ENCODE assay signal across 1 cellular context in genomic region chr16:69339289-69340094, GRCh38.
A peak's percentile ranks its signal among the peaks of the same experiment; 100 is the strongest.
TF ChIP-seq lines count a peak whose summit lies in the region.

Gene COG8, minus strand, starts transcription at chr16:69339564. Its CDS starts 12 bp downstream, at chr16:69339552.
Gene NIP7, plus strand, starts transcription at chr16:69339772. Its CDS starts 58 bp downstream, at chr16:69339830.

TF ChIP-seq in K562, 482 proteins besides CTCF, POLR2A, EP300 and RAD21 (continued from another document and continues in another):
- TF ChIP-seq ZBTB34 (CRISPR knock-in tag; IDR thresholded peaks at IDR 0.05) (no peak), SAFB (IDR thresholded peaks at IDR 0.05; ENCODE audit: borderline replicate concordance, low read depth, low read length) (no peak), MEF2D (tag; conservative IDR thresholded peaks at IDR 0.05; ENCODE audit: low read depth) (0 out of 2 replicates have a peak, but pooled peaks have one; percentile 15), ATF1 (CRISPR knock-in tag; IDR thresholded peaks at IDR 0.05) (peak; percentile 71), ATF1 (tag; IDR thresholded peaks at IDR 0.05) (peak; percentile 91), E2F6 (IDR thresholded peaks at IDR 0.05; ENCODE audit: borderline replicate concordance in 1 of 2, extremely low read depth in 1 of 2, insufficient read depth in 1 of 2, insufficient read length in 1 of 2, low read depth in 1 of 2, low read length in 1 of 2, poor library complexity in 1 of 2, severe bottlenecking in 1 of 2) (peak; percentile 34 to 64), RFX7 (CRISPR knock-in tag; IDR thresholded peaks at IDR 0.05) (no peak), BCOR (IDR thresholded peaks at IDR 0.05) (peak; percentile 40; the same call in 1 of the 2 replicates), TSC22D4 (tag; IDR thresholded peaks at IDR 0.05) (no peak), CC2D1A (IDR thresholded peaks at IDR 0.05) (peak; percentile 98), POLR2AphosphoS2 (IDR thresholded peaks at IDR 0.05; ENCODE audit: low read length) (peak; percentile 68; the same call in 1 of the 2 replicates), NR2C1 (IDR thresholded peaks at IDR 0.05) (peak; percentile 80), NR2C1 (tag; IDR thresholded peaks at IDR 0.05) (peak; percentile 71), SMAD1 (IDR thresholded peaks at IDR 0.05; ENCODE audit: low read depth, low read length, partially characterized antibody) (peak; percentile 76), E2F4 (CRISPR knock-in tag; IDR thresholded peaks at IDR 0.05; ENCODE audit: low read depth) (no peak), NBN (IDR thresholded peaks at IDR 0.05; ENCODE audit: low read depth) (peak; percentile 58; the same call in 1 of the 2 replicates), TRIM28 (IDR thresholded peaks at IDR 0.05) (no peak), DNMT1 (IDR thresholded peaks at IDR 0.05) (no peak), ETS1 (conservative IDR thresholded peaks at IDR 0.05; ENCODE audit: control insufficient read depth, low read depth, low read length) (peak; percentile 92), NFRKB (IDR thresholded peaks at IDR 0.05; ENCODE audit: low read depth) (peak; percentile 97), EP400 (IDR thresholded peaks at IDR 0.05) (peak; percentile 98), GABPB1 (CRISPR knock-in tag; IDR thresholded peaks at IDR 0.05) (peak; percentile 98), HLTF (IDR thresholded peaks at IDR 0.05) (peak; percentile 25; the same call in 1 of the 2 replicates), ZNF184 (CRISPR knock-in tag; IDR thresholded peaks at IDR 0.05) (no peak), SMARCB1 (IDR thresholded peaks at IDR 0.05; ENCODE audit: insufficient read length, low read depth) (no peak), NR4A1 (CRISPR knock-in tag; IDR thresholded peaks at IDR 0.05) (no peak), NR4A1 (tag; IDR thresholded peaks at IDR 0.05) (no peak; the same call in 1 of the 2 replicates), ARID3A (IDR thresholded peaks at IDR 0.05; ENCODE audit: borderline replicate concordance, low read depth, low read length) (no peak), STAT5A (IDR thresholded peaks at IDR 0.05; ENCODE audit: borderline replicate concordance, low read length) (peak; percentile 61; the same call in 1 of the 2 replicates), POLR2B (IDR thresholded peaks at IDR 0.05; ENCODE audit: low read depth, partially characterized antibody) (peak; percentile 89), ELK1 (CRISPR knock-in tag; IDR thresholded peaks at IDR 0.05) (no peak), KDM4B (IDR thresholded peaks at IDR 0.05; ENCODE audit: borderline replicate concordance in 2 of 2, low read depth in 1 of 2) (peak in 1 of 2 experiments; percentile 74; a peak in 1 of 4 replicates), RCOR1 (IDR thresholded peaks at IDR 0.05; ENCODE audit: borderline replicate concordance in 1 of 2, low read depth in 2 of 2, low read length in 2 of 2) (peak in 1 of 2 experiments; percentile 51; a peak in 1 of 4 replicates), E2F3 (CRISPR knock-in tag; IDR thresholded peaks at IDR 0.05) (no peak), HDAC3 (IDR thresholded peaks at IDR 0.05; ENCODE audit: borderline replicate concordance, partially characterized antibody) (no peak), MECOM (CRISPR knock-in tag; IDR thresholded peaks at IDR 0.05) (no peak), THAP12 (CRISPR knock-in tag; IDR thresholded peaks at IDR 0.05) (peak; percentile 80; the same call in 1 of the 2 replicates), CBFB (CRISPR knock-in tag; IDR thresholded peaks at IDR 0.05) (peak; percentile 22; the same call in 1 of the 2 replicates), NCOR1 (IDR thresholded peaks at IDR 0.05) (peak; percentile 39; the same call in 1 of the 2 replicates), ATF7 (IDR thresholded peaks at IDR 0.05) (peak; percentile 91), MBD2 (IDR thresholded peaks at IDR 0.05; ENCODE audit: borderline replicate concordance, low read depth) (peak; percentile 92), JUND (IDR thresholded peaks at IDR 0.05; ENCODE audit: borderline replicate concordance, low read depth, low read length) (peak; percentile 79), JUND (tag; IDR thresholded peaks at IDR 0.05; ENCODE audit: borderline replicate concordance, low read depth, low read length) (no peak), CTCFL (IDR thresholded peaks at IDR 0.05; ENCODE audit: borderline replicate concordance, insufficient read depth, low read depth, low read length, poor library complexity, severe bottlenecking) (peak; percentile 98), CEBPG (CRISPR knock-in tag; IDR thresholded peaks at IDR 0.05) (0 out of 2 replicates have a peak, but pooled peaks have one; percentile 34), CEBPG (tag; conservative IDR thresholded peaks at IDR 0.05 in 1 of 2, IDR thresholded peaks at IDR 0.05 in 1 of 2) (no peak), SOX6 (IDR thresholded peaks at IDR 0.05) (peak; percentile 37), ZNF282 (CRISPR knock-in tag; IDR thresholded peaks at IDR 0.05) (no peak), ZFX (CRISPR knock-in tag; IDR thresholded peaks at IDR 0.05) (peak; percentile 86), SIRT6 (IDR thresholded peaks at IDR 0.05; ENCODE audit: low read depth, low read length) (peak; percentile 83), RBM39 (optimal IDR thresholded peaks at IDR 0.05; ENCODE audit: low read depth, low read length) (peak; percentile 78), SMAD4 (CRISPR knock-in tag; conservative IDR thresholded peaks at IDR 0.05) (peak; percentile 66; the same call in 1 of the 2 replicates), SLC30A9 (CRISPR knock-in tag; IDR thresholded peaks at IDR 0.05) (no peak), TFAM (CRISPR knock-in tag; conservative IDR thresholded peaks at IDR 0.05) (no peak), HMGXB4 (CRISPR knock-in tag; IDR thresholded peaks at IDR 0.05) (no peak; the same call in 1 of the 2 replicates), ARNT (IDR thresholded peaks at IDR 0.05) (peak; percentile 61 to 83; a peak in 2 of 4 replicates), MEF2A (IDR thresholded peaks at IDR 0.05; ENCODE audit: control insufficient read depth, low read depth, low read length) (no peak), FIP1L1 (IDR thresholded peaks at IDR 0.05; ENCODE audit: low read depth, low read length, poor library complexity, severe bottlenecking) (peak; percentile 35)
